Comparison of ENCODE assay signal across 26 cellular contexts in the genomic region with DNA sequence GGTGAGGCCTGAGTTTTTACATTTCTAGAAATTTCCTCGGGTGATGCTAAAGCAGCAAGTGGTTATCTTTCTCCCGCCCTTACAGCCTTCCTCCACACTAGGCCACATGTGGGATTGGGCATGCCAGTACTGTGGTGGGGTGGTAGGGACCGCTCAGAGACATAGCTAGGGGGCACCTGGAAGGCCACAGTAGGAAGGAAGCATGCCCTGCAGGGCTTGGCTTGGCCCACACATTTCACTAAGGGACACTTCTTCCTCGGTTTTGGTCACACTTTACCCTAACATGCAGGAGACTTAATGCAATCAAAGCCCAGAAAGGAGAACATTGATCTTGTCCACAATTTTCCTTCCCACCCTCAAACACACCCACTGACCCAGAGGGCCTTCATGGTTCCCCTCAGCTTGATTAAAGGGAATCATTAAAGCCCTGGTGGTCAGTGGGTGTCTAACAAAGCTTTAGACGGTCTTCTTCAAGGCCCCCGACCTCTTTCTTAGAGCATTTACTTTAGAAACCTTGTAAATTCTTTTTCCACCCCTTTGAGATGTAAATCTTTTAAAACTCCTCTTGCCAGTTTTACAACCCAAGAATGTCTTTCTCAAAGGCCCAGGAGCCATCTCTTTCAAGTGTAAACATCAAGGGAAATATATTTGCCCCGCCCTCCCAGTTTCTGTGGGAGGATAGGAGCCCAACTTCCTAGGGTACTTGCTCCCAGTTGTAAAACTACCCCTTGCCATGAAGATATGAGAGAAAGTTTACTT.
"Had no signal": no experiment of that assay in that cellular context is flagged by ENCODE, and none has a peak within 500 bp of the region (broad histone marks: within the 10 kb centered on the region; RNA-seq: fewer than 3 reads in every experiment).

No MANE protein-coding gene starts in this region.

- H3K79me2 ChIP-seq: hepatocyte had no signal

- H3K36me3 ChIP-seq: lower lobe of right lung, tibial artery, uterus had no signal

- ATAC-seq: activated CD8-positive, alpha-beta memory T cell treated with anti-CD3 and anti-CD28 coated beads, Interleukin-2, amount 10 ng/mL, durations not matched to agents 7 days and 5 days; activated T-helper 17 cell treated with anti-CD3 and anti-CD28 coated beads, Interleukin-2, amount 50 U/mL, for 72 hours; body of pancreas; left cardiac atrium; lower lobe of right lung had no signal

- H3K27ac Mint-ChIP-seq: activated CD4-positive, alpha-beta memory T cell treated with anti-CD3 and anti-CD28 coated beads, Interleukin-2, amount 10 ng/mL, durations not matched to agents 7 days and 5 days; activated CD8-positive, alpha-beta memory T cell treated with anti-CD3 and anti-CD28 coated beads, Interleukin-2, amount 10 ng/mL, durations not matched to agents 7 days and 5 days; activated naive CD8-positive, alpha-beta T cell treated with anti-CD3 and anti-CD28 coated beads, Interleukin-2, amount 10 ng/mL, durations not matched to agents 7 days and 5 days; activated T-helper 17 cell treated with anti-CD3 and anti-CD28 coated beads, Interleukin-2, amount 50 U/mL, for 72 hours; immature natural killer cell; progenitor cell of endocrine pancreas had no signal

- H3K9me3 ChIP-seq: body of pancreas, lower lobe of right lung, tibial artery, uterus had no signal

- H3K9me3 Mint-ChIP-seq: activated CD4-positive, alpha-beta memory T cell treated with anti-CD3 and anti-CD28 coated beads, Interleukin-2, amount 10 ng/mL, durations not matched to agents 7 days and 5 days; activated T-helper 17 cell treated with anti-CD3 and anti-CD28 coated beads, Interleukin-2, amount 50 U/mL, for 72 hours had no signal

- H3K4me3 Mint-ChIP-seq: activated CD4-positive, alpha-beta memory T cell treated with anti-CD3 and anti-CD28 coated beads, Interleukin-2, amount 10 ng/mL, durations not matched to agents 7 days and 5 days; activated CD8-positive, alpha-beta memory T cell treated with anti-CD3 and anti-CD28 coated beads, Interleukin-2, amount 10 ng/mL, durations not matched to agents 7 days and 5 days; activated naive CD8-positive, alpha-beta T cell treated with anti-CD3 and anti-CD28 coated beads, Interleukin-2, amount 10 ng/mL, durations not matched to agents 7 days and 5 days; activated T-helper 17 cell treated with anti-CD3 and anti-CD28 coated beads, Interleukin-2, amount 50 U/mL, for 72 hours; immature natural killer cell had no signal

- H3K27me3 Mint-ChIP-seq: activated CD4-positive, alpha-beta memory T cell treated with anti-CD3 and anti-CD28 coated beads, Interleukin-2, amount 10 ng/mL, durations not matched to agents 7 days and 5 days; activated CD8-positive, alpha-beta memory T cell treated with anti-CD3 and anti-CD28 coated beads, Interleukin-2, amount 10 ng/mL, durations not matched to agents 7 days and 5 days; activated naive CD8-positive, alpha-beta T cell treated with anti-CD3 and anti-CD28 coated beads, Interleukin-2, amount 10 ng/mL, durations not matched to agents 7 days and 5 days had no signal

- H2AFZ ChIP-seq: hepatocyte had no signal

- H3K27ac ChIP-seq: body of pancreas, dorsolateral prefrontal cortex, epithelial cell of prostate, hepatocyte, lower lobe of right lung, tibial artery, uterus had no signal

- H3K36me3 Mint-ChIP-seq: activated CD8-positive, alpha-beta memory T cell treated with anti-CD3 and anti-CD28 coated beads, Interleukin-2, amount 10 ng/mL, durations not matched to agents 7 days and 5 days; activated naive CD8-positive, alpha-beta T cell treated with anti-CD3 and anti-CD28 coated beads, Interleukin-2, amount 10 ng/mL, durations not matched to agents 7 days and 5 days; immature natural killer cell had no signal

- H3K27me3 ChIP-seq: body of pancreas, dorsolateral prefrontal cortex, hepatocyte, tibial artery, uterus had no signal

- H3K4me1 Mint-ChIP-seq: activated CD4-positive, alpha-beta memory T cell treated with anti-CD3 and anti-CD28 coated beads, Interleukin-2, amount 10 ng/mL, durations not matched to agents 7 days and 5 days; activated CD8-positive, alpha-beta memory T cell treated with anti-CD3 and anti-CD28 coated beads, Interleukin-2, amount 10 ng/mL, durations not matched to agents 7 days and 5 days; activated naive CD8-positive, alpha-beta T cell treated with anti-CD3 and anti-CD28 coated beads, Interleukin-2, amount 10 ng/mL, durations not matched to agents 7 days and 5 days; activated T-helper 17 cell treated with anti-CD3 and anti-CD28 coated beads, Interleukin-2, amount 50 U/mL, for 72 hours; immature natural killer cell had no signal

- H3K4me3 ChIP-seq: body of pancreas, dorsolateral prefrontal cortex, hepatocyte, lower lobe of right lung, tibial artery, uterus had no signal

- H3K4me1 ChIP-seq: body of pancreas, lower lobe of right lung, uterus had no signal

- H3K4me2 ChIP-seq: hepatocyte had no signal

- DNase-seq: activated CD4-positive, alpha-beta memory T cell treated with anti-CD3 and anti-CD28 coated beads, Interleukin-2, amount 10 ng/mL, durations not matched to agents 7 days and 5 days; activated CD4-positive, alpha-beta T cell treated with anti-CD3 and anti-CD28 coated beads for 48 hours; activated CD4-positive, CD25-positive, alpha-beta regulatory T cell; activated CD8-positive, alpha-beta memory T cell treated with anti-CD3 and anti-CD28 coated beads, Interleukin-2, amount 10 ng/mL, durations not matched to agents 7 days and 5 days; activated naive CD4-positive, alpha-beta T cell; activated naive CD8-positive, alpha-beta T cell treated with anti-CD3 and anti-CD28 coated beads, Interleukin-2, amount 10 ng/mL, durations not matched to agents 7 days and 5 days; amygdala; body of pancreas; central memory CD4-positive, alpha-beta T cell; dorsolateral prefrontal cortex; foreskin fibroblast; immature natural killer cell; left cardiac atrium; lower lobe of right lung; midbrain; stimulated activated CD8-positive, alpha-beta memory T cell treated with anti-CD3 and anti-CD28 coated beads, Interleukin-4, amount 100 ng/mL, for 48 hours; stimulated activated naive CD4-positive, alpha-beta T cell treated with Interleukin-2 at 50 U/mL for 16 hours; T-helper 1 cell; T-helper 9 cell; tibial artery; uterus had no signal

- FAIRE-seq: colon had no signal
